ENCODE assay signal across 5 cellular contexts in the genomic region with DNA sequence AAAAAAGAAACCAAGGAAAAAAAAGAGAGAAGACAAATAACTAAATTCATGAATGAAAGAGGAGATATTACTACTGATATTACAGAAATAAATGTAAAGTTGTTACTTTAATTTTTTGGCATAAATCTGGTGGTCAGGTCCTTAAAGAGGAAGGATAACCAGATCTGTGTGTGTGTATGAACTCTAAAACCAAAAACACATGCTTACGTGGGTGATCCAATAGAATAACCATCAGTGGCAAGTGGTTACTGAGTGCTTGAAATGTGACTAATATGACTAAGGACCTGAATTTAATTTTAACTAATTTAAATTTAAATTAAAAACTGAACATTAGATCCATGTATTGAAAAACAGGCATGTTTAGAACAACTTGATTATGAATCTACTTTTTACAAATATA. TPM values are rescaled to one million over a fixed set of nuclear protein-coding genes. Genes with fewer than 3 reads are reported as not detected.
"Had no signal": no experiment of that assay in that cellular context is flagged by ENCODE, and none has a peak within 500 bp of the region (broad histone marks: within the 10 kb centered on the region; RNA-seq: fewer than 3 reads in every experiment).

No MANE protein-coding gene starts in this region.

- ATAC-seq: GM23338, HepG2 had no signal

- DNase-seq: H9, HCEC 1CT had no signal

- H3K4me3 ChIP-seq: GM23338 had no signal

RNA-seq across cellular contexts. Expression of a gene that starts 10.3 kb away (rescaled TPM):
- total RNA-seq: GM23338, H1, H9, HepG2 had no signal
